20 cellular contexts compared by ENCODE assay signal in genomic region chr10:58094985-58095718, GRCh38.
A peak's percentile ranks its signal among the peaks of the same experiment; 100 is the strongest.
DNase-seq lines count a peak whose midpoint lies in the region; ATAC-seq and TF ChIP-seq lines count a peak whose summit lies in the region.
"Had no signal": no experiment of that assay in that cellular context is flagged by ENCODE, and none has a peak within 500 bp of the region (broad histone marks: within the 10 kb centered on the region; RNA-seq: fewer than 3 reads in every experiment).

No MANE protein-coding gene starts in this region.

- in situ Hi-C loops in GM13977 (cut with MboI; ENCODE audit: low pct_unique_long_range_greater_than_20kb, low sequenced_read_pairs, unreplicated experiment): no loop called here

- no peaks in the 10 kb centered on the region for H3K36me3 ChIP-seq in esophagus muscularis mucosa
- H3K36me3 ChIP-seq in effector memory CD4-positive, alpha-beta T cell (ENCODE audit: control insufficient read depth, insufficient read depth, low read length): no peaks in the 10 kb centered on the region
- H3K36me3 ChIP-seq: BLaER1 treated with 17β-estradiol and CSF1 and Interleukin-3, amounts not matched to agents 10 nM and 100 nM had no signal

- DNase-seq in GM13977 (ENCODE audit: low spot score) (peak; percentile 20), NCI-H1048 (lab: John Stamatoyannopoulos, UW) (no peak), esophagus muscularis mucosa (ENCODE audit: extremely low spot score) (no peak), activated T-cell treated with anti-CD3 and anti-CD28 coated beads for 4 hours (no peak)
- no peak for DNase-seq in effector memory CD4-positive, alpha-beta T cell
- DNase-seq: 8988T, HCEC 1CT, KBM-7, NCI-H1105, NCI-H187, NCI-H446 treated with DMSO at 0.1 percent for 48 hours, NCI-H774, T-helper 1 cell had no signal

- H3K27ac ChIP-seq in esophagus muscularis mucosa (replicated peaks in 1 of 4): no peak overlapping the region
- H3K27ac ChIP-seq in effector memory CD4-positive, alpha-beta T cell (ENCODE audit: insufficient read depth, low read length, poor library complexity, severe bottlenecking): no peak overlapping the region
- H3K27ac ChIP-seq: BLaER1 treated with 17β-estradiol and CSF1 and Interleukin-3, amounts not matched to agents 10 nM and 100 nM; SK-N-MC had no signal

- ATAC-seq in GM18907 (IDR thresholded peaks at IDR 0.05; ENCODE audit: unreplicated experiment): peak; percentile 56
- ATAC-seq in HG02852 (IDR thresholded peaks at IDR 0.05; ENCODE audit: unreplicated experiment): peak; percentile 64
- ATAC-seq in HG03520 (IDR thresholded peaks at IDR 0.05; ENCODE audit: unreplicated experiment): peak; percentile 44
- ATAC-seq: Panc1, Right ventricle myocardium inferior had no signal

- TF ChIP-seq EP300 in esophagus muscularis mucosa (IDR thresholded peaks at IDR 0.05): no peak

- H3K27me3 ChIP-seq in esophagus muscularis mucosa: no peaks in the 10 kb centered on the region
- no peaks in the 10 kb centered on the region for H3K27me3 ChIP-seq in effector memory CD4-positive, alpha-beta T cell (replicated peaks; ENCODE audit: control insufficient read depth, insufficient read depth, low read length, poor library complexity, severe bottlenecking)
- H3K27me3 ChIP-seq: BLaER1 treated with 17β-estradiol and CSF1 and Interleukin-3, amounts not matched to agents 10 nM and 100 nM had no signal

- TF ChIP-seq POLR2A in esophagus muscularis mucosa (IDR thresholded peaks at IDR 0.05; ENCODE audit: low read depth): no peak

- TF ChIP-seq CTCF in GM13977 (IDR thresholded peaks at IDR 0.05; ENCODE audit: extremely low read depth, insufficient read depth, missing control alignments) (no peak), esophagus muscularis mucosa (IDR thresholded peaks at IDR 0.05) (no peak)

- H3K4me1 ChIP-seq in esophagus muscularis mucosa: no peaks in the 10 kb centered on the region
- no peaks in the 10 kb centered on the region for H3K4me1 ChIP-seq in effector memory CD4-positive, alpha-beta T cell (ENCODE audit: control insufficient read depth, insufficient read depth, low read length, poor library complexity, severe bottlenecking)
- H3K4me1 ChIP-seq: BLaER1 treated with 17β-estradiol and CSF1 and Interleukin-3, amounts not matched to agents 10 nM and 100 nM had no signal

- H3K9me3 ChIP-seq in esophagus muscularis mucosa: no peaks in the 10 kb centered on the region
- no peaks in the 10 kb centered on the region for H3K9me3 ChIP-seq in effector memory CD4-positive, alpha-beta T cell (ENCODE audit: control insufficient read depth, low read length)
- H3K9me3 ChIP-seq: BLaER1 treated with 17β-estradiol and CSF1 and Interleukin-3, amounts not matched to agents 10 nM and 100 nM had no signal

- WGBS in esophagus muscularis mucosa: 65% methylated on average over 8 of the region's 8 CpGs

- no peak overlapping the region for H3K4me3 ChIP-seq in esophagus muscularis mucosa
- no peak overlapping the region for H3K4me3 ChIP-seq in effector memory CD4-positive, alpha-beta T cell (ENCODE audit: insufficient read depth, low read depth, low read length, poor library complexity, severe bottlenecking)
- H3K4me3 ChIP-seq: BLaER1 treated with 17β-estradiol and CSF1 and Interleukin-3, amounts not matched to agents 10 nM and 100 nM; SK-N-MC had no signal

- intact Hi-C loops in esophagus muscularis mucosa (cut with DNase I): no loop called here
